6 cellular contexts compared by ENCODE assay signal in genomic region chr20:56520746-56521354, GRCh38. TPM values are rescaled to one million over a fixed set of nuclear protein-coding genes. Genes with fewer than 3 reads are reported as not detected.
"Had no signal": no experiment of that assay in that cellular context is flagged by ENCODE, and none has a peak within 500 bp of the region (broad histone marks: within the 10 kb centered on the region; RNA-seq: fewer than 3 reads in every experiment).

No MANE protein-coding gene starts in this region.

RNA-seq across cellular contexts. Expression of gene FAM209A, which starts 3.7 kb away (rescaled TPM):
- total RNA-seq: body of pancreas, epithelial cell of proximal tubule, foreskin keratinocyte, gastrocnemius medialis had no signal
- polyA plus RNA-seq: heart left ventricle had no signal

RNA-seq across cellular contexts. Expression of gene FAM209B, which starts 12.2 kb away (rescaled TPM):
- total RNA-seq: body of pancreas, dermis microvascular lymphatic vessel endothelial cell, epithelial cell of proximal tubule, gastrocnemius medialis had no signal
